In genomic region chr1:8409107-8409506, GRCh38 we compare ENCODE assay signal across 8 cellular contexts.
DNase-seq lines count a peak whose midpoint lies in the region; ATAC-seq and TF ChIP-seq lines count a peak whose summit lies in the region.

No MANE protein-coding gene starts in this region.

- no peaks in the 10 kb centered on the region for H3K27me3 ChIP-seq in BLaER1 treated with 17β-estradiol and CSF1 and Interleukin-3, amounts not matched to agents 10 nM and 100 nM

- H3K27ac Mint-ChIP-seq in activated naive CD8-positive, alpha-beta T cell treated with anti-CD3 and anti-CD28 coated beads, Interleukin-2, amount 10 ng/mL, durations not matched to agents 7 days and 5 days = peak overlapping the region; percentile 10

- no peak overlapping the region for H3K4me3 Mint-ChIP-seq in activated naive CD8-positive, alpha-beta T cell treated with anti-CD3 and anti-CD28 coated beads, Interleukin-2, amount 10 ng/mL, durations not matched to agents 7 days and 5 days

- no peaks in the 10 kb centered on the region; a peak in 1 of 22 replicates for H3K9me3 ChIP-seq in BLaER1 treated with 17β-estradiol and CSF1 and Interleukin-3, amounts not matched to agents 10 nM and 100 nM (replicated peaks in 1 of 11)

- peak overlapping the region in 1 of 11 experiments; percentile 19; a peak in 1 of 22 replicates for H3K27ac ChIP-seq in BLaER1 treated with 17β-estradiol and CSF1 and Interleukin-3, amounts not matched to agents 10 nM and 100 nM

- intact Hi-C loops in left ventricle myocardium superior (cut with micrococcal nuclease) = loop anchor here (5.0 kb wide), 1 partner anchor 37 kb away; no protein-coding TSS in a partner anchor

- peaks cover 90 to 100% (median 99%) of the 10 kb centered on the region in 11 experiments for H4K20me1 ChIP-seq in BLaER1 treated with 17β-estradiol and CSF1 and Interleukin-3, amounts not matched to agents 10 nM and 100 nM

- no peak for DNase-seq in activated naive CD8-positive, alpha-beta T cell treated with anti-CD3 and anti-CD28 coated beads, Interleukin-2, amount 10 ng/mL, durations not matched to agents 7 days and 5 days
- DNase-seq in left ventricle myocardium superior (no peak), retinal pigment epithelial cell (ENCODE audit: low read depth) (no peak), NCI-H1930 (lab: John Stamatoyannopoulos, UW) (no peak)
- no peak for DNase-seq in central memory CD4-positive, alpha-beta T cell

- peak; percentile 66 for TF ChIP-seq CTCF in retinal pigment epithelial cell (conservative IDR thresholded peaks at IDR 0.05; ENCODE audit: low read depth, low read length)

- peak; percentile 49 for ATAC-seq in HG03060 (IDR thresholded peaks at IDR 0.05; ENCODE audit: low read depth, unreplicated experiment)
- ATAC-seq in activated naive CD8-positive, alpha-beta T cell treated with anti-CD3 and anti-CD28 coated beads, Interleukin-2, amount 10 ng/mL, durations not matched to agents 7 days and 5 days (ENCODE audit: low read depth) = no peak
- ATAC-seq in left ventricle myocardium superior = peak; percentile 57
- ATAC-seq in HG03342 (IDR thresholded peaks at IDR 0.05; ENCODE audit: unreplicated experiment) = no peak

- peaks cover 43% of the 10 kb centered on the region for H3K36me3 Mint-ChIP-seq in activated naive CD8-positive, alpha-beta T cell treated with anti-CD3 and anti-CD28 coated beads, Interleukin-2, amount 10 ng/mL, durations not matched to agents 7 days and 5 days

- H3K9ac ChIP-seq in BLaER1 treated with 17β-estradiol and CSF1 and Interleukin-3, amounts not matched to agents 10 nM and 100 nM = peak overlapping the region in 2 of 11 experiments; percentile 7 to 23; a peak in 1 of 22 replicates

- POLR2A ChIA-PET in activated naive CD8-positive, alpha-beta T cell treated with anti-CD3 and anti-CD28 coated beads, Interleukin-2, amount 10 ng/mL, durations not matched to agents 7 days and 5 days (lab: Charles Lee) = interaction anchor here (0.6 to 1.0 kb wide), 2 partner anchors 15 to 260 kb away, joined by 3 to 4 read pairs; no protein-coding TSS in a partner anchor

- H3K9me3 Mint-ChIP-seq in activated naive CD8-positive, alpha-beta T cell treated with anti-CD3 and anti-CD28 coated beads, Interleukin-2, amount 10 ng/mL, durations not matched to agents 7 days and 5 days = no peaks in the 10 kb centered on the region

- H3K4me2 ChIP-seq in BLaER1 treated with 17β-estradiol and CSF1 and Interleukin-3, amounts not matched to agents 10 nM and 100 nM = peak overlapping the region; percentile 3 to 65 (median 36); a peak in 21 of 22 replicates

- peaks cover 40 to 93% (median 67%) of the 10 kb centered on the region in 11 experiments for H3K36me3 ChIP-seq in BLaER1 treated with 17β-estradiol and CSF1 and Interleukin-3, amounts not matched to agents 10 nM and 100 nM

- H3K4me3 ChIP-seq in BLaER1 treated with 17β-estradiol and CSF1 and Interleukin-3, amounts not matched to agents 10 nM and 100 nM = no peak overlapping the region
- no peak overlapping the region for H3K4me3 ChIP-seq in retinal pigment epithelial cell (ENCODE audit: low read length)

- H3K4me1 Mint-ChIP-seq in activated naive CD8-positive, alpha-beta T cell treated with anti-CD3 and anti-CD28 coated beads, Interleukin-2, amount 10 ng/mL, durations not matched to agents 7 days and 5 days = peaks cover 31% of the 10 kb centered on the region

- H3K4me1 ChIP-seq in BLaER1 treated with 17β-estradiol and CSF1 and Interleukin-3, amounts not matched to agents 10 nM and 100 nM = peaks cover 35 to 53% (median 51%) of the 10 kb centered on the region in 10 experiments

- no peaks in the 10 kb centered on the region for H3K27me3 Mint-ChIP-seq in activated naive CD8-positive, alpha-beta T cell treated with anti-CD3 and anti-CD28 coated beads, Interleukin-2, amount 10 ng/mL, durations not matched to agents 7 days and 5 days

Comparison
In these comparisons a context has a peak if more than half of its experiments do, and no peak if none do; other contexts are left out.
1. ATAC-seq: peak in HG03060 (single experiment) and left ventricle myocardium superior (single experiment); none in activated naive CD8-positive, alpha-beta T cell treated with anti-CD3 and anti-CD28 coated beads, Interleukin-2, amount 10 ng/mL, durations not matched to agents 7 days and 5 days (single experiment) and HG03342 (single experiment).